ENCODE assay signal across 12 cellular contexts in the genomic region with DNA sequence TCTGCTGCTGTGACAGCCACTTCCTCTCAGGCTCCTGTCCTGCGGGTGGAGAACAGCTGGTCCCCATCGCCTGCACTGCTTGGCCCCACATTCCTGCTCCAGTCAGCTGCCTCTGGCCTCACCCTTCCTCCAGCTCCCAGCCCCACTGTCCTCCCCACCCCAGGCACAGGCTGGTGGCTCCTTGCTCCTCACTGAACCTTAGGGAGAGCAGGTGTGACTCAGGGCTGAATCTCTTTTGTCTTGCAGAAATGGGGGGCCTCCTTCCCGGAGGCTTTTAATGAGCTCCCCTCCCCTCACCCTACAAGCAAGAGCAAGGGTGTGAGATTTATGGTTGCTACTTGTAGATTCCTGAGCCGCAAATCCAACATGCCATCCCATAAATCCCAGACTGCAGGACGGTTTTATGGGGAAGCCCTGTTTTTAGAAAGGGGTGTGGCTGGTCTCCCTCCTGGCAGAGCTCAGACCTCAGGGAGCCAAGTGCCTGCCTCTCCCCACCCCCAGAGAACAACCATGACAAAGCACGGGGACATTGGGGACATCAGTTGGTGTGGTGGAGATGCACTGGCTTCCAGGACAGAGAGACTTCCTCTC. TPM values are rescaled to one million over a fixed set of nuclear protein-coding genes. Genes with fewer than 3 reads are reported as not detected.
DNase-seq lines count a peak whose midpoint lies in the region; ATAC-seq and TF ChIP-seq lines count a peak whose summit lies in the region.
"Had no signal": no experiment of that assay in that cellular context is flagged by ENCODE, and none has a peak within 500 bp of the region (broad histone marks: within the 10 kb centered on the region; RNA-seq: fewer than 3 reads in every experiment).

No MANE protein-coding gene starts in this region.

- TF ChIP-seq EP300 in esophagus muscularis mucosa (IDR thresholded peaks at IDR 0.05), result no peak

- TF ChIP-seq POLR2A in esophagus muscularis mucosa (IDR thresholded peaks at IDR 0.05; ENCODE audit: low read depth), result no peak

- H3K9me3 ChIP-seq in HAP-1 (no peaks in the 10 kb centered on the region), esophagus muscularis mucosa (no peaks in the 10 kb centered on the region)
- H3K9me3 ChIP-seq: stomach had no signal

- H3K27me3 ChIP-seq in HAP-1 (ENCODE audit: low read depth) (no peaks in the 10 kb centered on the region), rectal smooth muscle tissue (ENCODE audit: control insufficient read depth, insufficient read depth, low read length) (peaks cover 2% of the 10 kb centered on the region), esophagus muscularis mucosa (peaks cover 0 to 11% (median 0%) of the 10 kb centered on the region in 4 donors)
- H3K27me3 ChIP-seq: stomach had no signal

- peaks cover 9% of the 10 kb centered on the region for H3K4me1 ChIP-seq in HAP-1
- peaks cover 50% of the 10 kb centered on the region for H3K4me1 ChIP-seq in rectal smooth muscle tissue (ENCODE audit: control insufficient read depth, insufficient read depth, low read length)
- peaks cover 42 to 63% (median 52%) of the 10 kb centered on the region in 4 donors for H3K4me1 ChIP-seq in esophagus muscularis mucosa

- intact Hi-C loops in esophagus muscularis mucosa (cut with DNase I), result loop anchor here (5.0 kb wide), 2 partner anchors 122 to 167 kb away; no protein-coding TSS in a partner anchor

- DNase-seq in HAP-1 (ENCODE audit: low spot score in 2 of 2), result peak; percentile 30 to 52
- DNase-seq in anterior cingulate cortex (lab: John Stamatoyannopoulos, UW), result peak in 40 of 58 donors; percentile 8 to 93 (median 74)
- peak; percentile 44 for DNase-seq in iPS-NIHi7 (ENCODE audit: extremely low spot score)
- DNase-seq in NCI-H1436 treated with DMSO at 0.1 percent for 48 hours (lab: John Stamatoyannopoulos, UW), result no peak
- no peak for DNase-seq in esophagus muscularis mucosa (ENCODE audit: extremely low spot score)
- DNase-seq: MV-4-11; NCI-H446 treated with DMSO at 0.1 percent for 48 hours; stimulated activated CD4-positive, alpha-beta T cell treated with anti-CD3 and anti-CD28 coated beads, Interleukin-4, amount 100 ng/mL, for 24 hours; stomach had no signal

- 29% methylated on average over 6 of the region's 6 CpGs for WGBS in esophagus muscularis mucosa

- H3K4me3 ChIP-seq in HAP-1, result no peak overlapping the region
- H3K4me3 ChIP-seq in rectal smooth muscle tissue (ENCODE audit: low read length), result peak overlapping the region; percentile 29
- H3K4me3 ChIP-seq in esophagus muscularis mucosa, result no peak overlapping the region
- H3K4me3 ChIP-seq: stomach had no signal

- peak overlapping the region; percentile 49 for H3K27ac ChIP-seq in rectal smooth muscle tissue (ENCODE audit: low read depth, low read length)
- peak overlapping the region in 1 of 4 donors; percentile 58 for H3K27ac ChIP-seq in esophagus muscularis mucosa (replicated peaks in 1 of 4)

- no peak for TF ChIP-seq CTCF in esophagus muscularis mucosa (IDR thresholded peaks at IDR 0.05)

- in situ Hi-C loops in HAP-1 (cut with MboI; ENCODE audit: low sequenced_read_pairs), result loop anchor here (5.0 to 10.0 kb wide), 4 partner anchors 32 to 245 kb away; no protein-coding TSS in a partner anchor

- no peak overlapping the region for H3K9ac ChIP-seq in rectal smooth muscle tissue (ENCODE audit: low read length)

- H3K36me3 ChIP-seq in HAP-1 (replicated peaks) (no peaks in the 10 kb centered on the region), rectal smooth muscle tissue (ENCODE audit: control insufficient read depth, insufficient read depth, low read length) (no peaks in the 10 kb centered on the region), esophagus muscularis mucosa (peaks cover 0 to 13% (median under 1%) of the 10 kb centered on the region in 4 donors)

- ATAC-seq in HG03108 (IDR thresholded peaks at IDR 0.05; ENCODE audit: unreplicated experiment) (no peak), GM19023 (IDR thresholded peaks at IDR 0.05; ENCODE audit: unreplicated experiment) (no peak)

RNA-seq across cellular contexts. Expression of a gene that starts 15.2 kb away (rescaled TPM):
- total RNA-seq in esophagus muscularis mucosa, result 10 to 100 TPM in 2 of 4 donors, 1 to 10 TPM in 2; 4.8 to 12.9 (median 9.9) TPM

Comparison
In these comparisons a context has a peak if more than half of its experiments do, and no peak if none do; other contexts are left out.
1. DNase-seq: peak in HAP-1 (2 of 2), anterior cingulate cortex (40 of 58) and iPS-NIHi7 (single experiment); none in NCI-H1436 treated with DMSO at 0.1 percent for 48 hours (single experiment) and esophagus muscularis mucosa (single experiment).